In genomic region chr2:96207073-96207777, GRCh38 we compare ENCODE assay signal across 8 cellular contexts. TPM values are rescaled to one million over a fixed set of nuclear protein-coding genes. Genes with fewer than 3 reads are reported as not detected.
DNase-seq lines count a peak whose midpoint lies in the region; ATAC-seq, FAIRE-seq and TF ChIP-seq lines count a peak whose summit lies in the region.

No MANE protein-coding gene starts in this region.

- H3K27me3 ChIP-seq in gastrocnemius medialis: no peaks in the 10 kb centered on the region

- ATAC-seq in T-helper 17 cell (no peak), gastrocnemius medialis (no peak), GM19467 (IDR thresholded peaks at IDR 0.05; ENCODE audit: unreplicated experiment) (no peak)

- H3K9me3 ChIP-seq in T-helper 17 cell (ENCODE audit: control insufficient read depth, low read length, poor library complexity, severe bottlenecking): no peaks in the 10 kb centered on the region
- no peaks in the 10 kb centered on the region for H3K9me3 ChIP-seq in gastrocnemius medialis

- no peaks in the 10 kb centered on the region for H3K36me3 ChIP-seq in gastrocnemius medialis

- H3K4me1 Mint-ChIP-seq in T-helper 17 cell: peaks cover 47% of the 10 kb centered on the region

- H3K36me3 Mint-ChIP-seq in T-helper 17 cell (ENCODE audit: low read depth): peaks cover 4% of the 10 kb centered on the region

- H3K27me3 Mint-ChIP-seq in T-helper 17 cell: no peaks in the 10 kb centered on the region

- H3K4me3 Mint-ChIP-seq in T-helper 17 cell: peak overlapping the region; percentile 98

- TF ChIP-seq CTCF in fibroblast of the aortic adventitia (IDR thresholded peaks at IDR 0.05; ENCODE audit: insufficient read depth, low read length): no peak
- no peak for TF ChIP-seq CTCF in gastrocnemius medialis (IDR thresholded peaks at IDR 0.05 in 4 of 5, conservative IDR thresholded peaks at IDR 0.05 in 1 of 5)

- TF ChIP-seq POLR2A in GM12891 (IDR thresholded peaks at IDR 0.05; ENCODE audit: low read depth, low read length) (no peak), gastrocnemius medialis (IDR thresholded peaks at IDR 0.05) (no peak)

- peak overlapping the region; percentile 90 to 99 (median 98) for H3K27ac ChIP-seq in gastrocnemius medialis

- DNase-seq in GM12891 (ENCODE audit: insufficient read length, low spot score) (no peak), T-helper 17 cell (no peak), fibroblast of the aortic adventitia (ENCODE audit: low read depth) (peak; percentile 20), gastrocnemius medialis (peak; percentile 32 to 53), NCI-H2081 treated with DMSO at 0.1 percent for 48 hours (lab: John Stamatoyannopoulos, UW) (no peak), HuH-7.5 (ENCODE audit: low spot score) (no peak), DMS53 (lab: John Stamatoyannopoulos, UW) (no peak)

- peak; percentile 20 for FAIRE-seq in GM12891 (lab: Jason Lieb, UNC)

- peaks cover 43 to 58% of the 10 kb centered on the region in 2 donors for H3K4me1 ChIP-seq in gastrocnemius medialis

- in situ Hi-C loops in gastrocnemius medialis (cut with MboI; ENCODE audit: low sequenced_read_pairs in 4 of 4): loop anchor here in 1 of 4 donors (10.0 kb wide), 1 partner anchor 48 kb away; no protein-coding TSS in a partner anchor

- H3K27ac Mint-ChIP-seq in T-helper 17 cell: peak overlapping the region; percentile 95

- intact Hi-C loops in gastrocnemius medialis (cut with DNase I; ENCODE audit: low total_unique reads): loop anchor here (2.0 to 5.0 kb wide), 2 partner anchors 34 to 325 kb away; no protein-coding TSS in a partner anchor

- H3K4me3 ChIP-seq in fibroblast of the aortic adventitia (ENCODE audit: low read depth, low read length) (peak overlapping the region; percentile 86), gastrocnemius medialis (peak overlapping the region; percentile 68 to 94 (median 89))

TF ChIP-seq in GM12891, 5 proteins besides CTCF, POLR2A, EP300 and RAD21:
- TF ChIP-seq SPI1 (IDR thresholded peaks at IDR 0.05; ENCODE audit: low read depth, low read length) (no peak), TAF1 (IDR thresholded peaks at IDR 0.05; ENCODE audit: low read depth, low read length) (no peak), PAX5 (IDR thresholded peaks at IDR 0.05; ENCODE audit: insufficient read depth, low read length, severe bottlenecking) (no peak), POLR2AphosphoS5 (IDR thresholded peaks at IDR 0.05; ENCODE audit: low read depth, low read length) (no peak), POU2F2 (IDR thresholded peaks at IDR 0.05; ENCODE audit: low read depth, low read length) (no peak)

RNA-seq across cellular contexts. Expression of gene STARD7, which starts 1.4 kb away (rescaled TPM):
- 81.9 TPM for polyA plus RNA-seq in GM12891 (2012; ENCODE audit: low read depth, missing spikeins)
- total RNA-seq in T-helper 17 cell: 10 to 100 TPM; 59.2 to 72.6 TPM
- 85.8 and 170 TPM in 2 replicates for total RNA-seq in fibroblast of the aortic adventitia (ENCODE audit: low replicate concordance)
- 100 to 1,000 TPM; 237 to 512 (median 313) TPM for total RNA-seq in gastrocnemius medialis

RNA-seq across cellular contexts. Expression of gene TMEM127, which starts 58.6 kb away (rescaled TPM):
- polyA plus RNA-seq in GM12891 (2012; ENCODE audit: low read depth, missing spikeins): 10.9 TPM
- total RNA-seq in T-helper 17 cell (10 to 100 TPM; 36.4 to 44.8 TPM), fibroblast of the aortic adventitia (ENCODE audit: low replicate concordance) (18.6 and 31.6 TPM in 2 replicates), gastrocnemius medialis (10 to 100 TPM; 27.1 to 38.8 (median 30.9) TPM)

RNA-seq across cellular contexts. Expression of gene CIAO1, which starts 58.8 kb away (rescaled TPM):
- 36.4 TPM for polyA plus RNA-seq in GM12891 (2012; ENCODE audit: low read depth, missing spikeins)
- 10 to 100 TPM; 60.0 to 61.5 TPM for total RNA-seq in T-helper 17 cell
- 71.8 and 183 TPM in 2 replicates for total RNA-seq in fibroblast of the aortic adventitia (ENCODE audit: low replicate concordance)
- 100 to 1,000 TPM in 1 of 4 donors, 10 to 100 TPM in 3; 73.5 to 102 (median 95.6) TPM for total RNA-seq in gastrocnemius medialis

Comparison
In these comparisons a context has a peak if more than half of its experiments do, and no peak if none do; other contexts are left out.
1. DNase-seq: peak in fibroblast of the aortic adventitia (single experiment) and gastrocnemius medialis (2 of 2); none in GM12891 (single experiment), T-helper 17 cell (0 of 3), NCI-H2081 treated with DMSO at 0.1 percent for 48 hours (single experiment), HuH-7.5 (single experiment) and DMS53 (single experiment).